1 cellular context compared by ENCODE assay signal in genomic region chr2:161171595-161171929, GRCh38.
TF ChIP-seq lines count a peak whose summit lies in the region.

No MANE protein-coding gene starts in this region.

TF ChIP-seq in GM12878, 131 proteins besides CTCF, POLR2A, EP300 and RAD21 (continued from another document):
- no peak for TF ChIP-seq RELB (IDR thresholded peaks at IDR 0.05; ENCODE audit: low read depth)
